1 cellular context compared by ENCODE assay signal in the genomic region with DNA sequence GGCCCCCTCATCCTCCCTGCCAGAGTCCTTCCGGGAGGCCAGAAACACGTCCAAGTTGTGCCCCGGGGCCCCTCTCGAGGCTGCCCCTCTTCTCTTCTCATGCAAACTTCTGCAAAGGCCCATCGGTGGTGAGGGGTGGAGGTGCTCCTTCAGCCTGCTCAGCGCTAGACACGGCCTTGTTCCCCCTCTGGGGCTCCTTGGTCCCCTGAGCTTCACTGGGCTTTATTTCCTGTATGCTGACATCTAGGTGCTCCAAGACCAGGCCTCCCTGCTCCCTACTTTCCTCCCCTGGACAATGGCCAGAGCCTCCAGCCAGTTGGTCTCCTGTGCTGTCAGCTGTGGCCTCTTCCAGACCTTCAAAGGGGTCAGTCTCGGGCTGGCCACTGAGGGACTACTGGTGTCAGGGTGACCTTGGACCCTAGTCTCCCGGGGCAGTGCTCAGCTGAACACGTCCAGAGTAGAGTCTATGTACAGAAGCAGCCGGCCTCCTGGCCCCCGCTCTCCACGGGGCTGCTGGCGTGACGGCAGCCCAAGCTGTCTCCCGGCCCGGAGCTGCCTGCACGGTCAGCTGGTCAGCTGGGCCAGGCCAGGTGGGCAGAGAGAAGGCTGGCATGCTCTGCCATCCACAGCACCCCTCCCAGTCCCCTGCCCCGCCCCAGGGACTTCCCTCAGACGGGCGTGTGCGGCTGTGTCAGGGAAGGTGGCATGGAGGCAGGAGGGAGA.
TF ChIP-seq lines count a peak whose summit lies in the region.

No MANE protein-coding gene starts in this region.

TF ChIP-seq in HepG2, 621 proteins besides CTCF, POLR2A, EP300 and RAD21 (continues in another document):
- TF ChIP-seq RFX5 (IDR thresholded peaks at IDR 0.05; ENCODE audit: low read depth, low read length) = no peak
- no peak for TF ChIP-seq TP53 (CRISPR knock-in tag; conservative IDR thresholded peaks at IDR 0.05)
- TF ChIP-seq BRCA1 (CRISPR knock-in tag; IDR thresholded peaks at IDR 0.05) = no peak
- no peak for TF ChIP-seq ZNF383 (CRISPR knock-in tag; IDR thresholded peaks at IDR 0.05; ENCODE audit: borderline replicate concordance)
- TF ChIP-seq, protein P1, sequence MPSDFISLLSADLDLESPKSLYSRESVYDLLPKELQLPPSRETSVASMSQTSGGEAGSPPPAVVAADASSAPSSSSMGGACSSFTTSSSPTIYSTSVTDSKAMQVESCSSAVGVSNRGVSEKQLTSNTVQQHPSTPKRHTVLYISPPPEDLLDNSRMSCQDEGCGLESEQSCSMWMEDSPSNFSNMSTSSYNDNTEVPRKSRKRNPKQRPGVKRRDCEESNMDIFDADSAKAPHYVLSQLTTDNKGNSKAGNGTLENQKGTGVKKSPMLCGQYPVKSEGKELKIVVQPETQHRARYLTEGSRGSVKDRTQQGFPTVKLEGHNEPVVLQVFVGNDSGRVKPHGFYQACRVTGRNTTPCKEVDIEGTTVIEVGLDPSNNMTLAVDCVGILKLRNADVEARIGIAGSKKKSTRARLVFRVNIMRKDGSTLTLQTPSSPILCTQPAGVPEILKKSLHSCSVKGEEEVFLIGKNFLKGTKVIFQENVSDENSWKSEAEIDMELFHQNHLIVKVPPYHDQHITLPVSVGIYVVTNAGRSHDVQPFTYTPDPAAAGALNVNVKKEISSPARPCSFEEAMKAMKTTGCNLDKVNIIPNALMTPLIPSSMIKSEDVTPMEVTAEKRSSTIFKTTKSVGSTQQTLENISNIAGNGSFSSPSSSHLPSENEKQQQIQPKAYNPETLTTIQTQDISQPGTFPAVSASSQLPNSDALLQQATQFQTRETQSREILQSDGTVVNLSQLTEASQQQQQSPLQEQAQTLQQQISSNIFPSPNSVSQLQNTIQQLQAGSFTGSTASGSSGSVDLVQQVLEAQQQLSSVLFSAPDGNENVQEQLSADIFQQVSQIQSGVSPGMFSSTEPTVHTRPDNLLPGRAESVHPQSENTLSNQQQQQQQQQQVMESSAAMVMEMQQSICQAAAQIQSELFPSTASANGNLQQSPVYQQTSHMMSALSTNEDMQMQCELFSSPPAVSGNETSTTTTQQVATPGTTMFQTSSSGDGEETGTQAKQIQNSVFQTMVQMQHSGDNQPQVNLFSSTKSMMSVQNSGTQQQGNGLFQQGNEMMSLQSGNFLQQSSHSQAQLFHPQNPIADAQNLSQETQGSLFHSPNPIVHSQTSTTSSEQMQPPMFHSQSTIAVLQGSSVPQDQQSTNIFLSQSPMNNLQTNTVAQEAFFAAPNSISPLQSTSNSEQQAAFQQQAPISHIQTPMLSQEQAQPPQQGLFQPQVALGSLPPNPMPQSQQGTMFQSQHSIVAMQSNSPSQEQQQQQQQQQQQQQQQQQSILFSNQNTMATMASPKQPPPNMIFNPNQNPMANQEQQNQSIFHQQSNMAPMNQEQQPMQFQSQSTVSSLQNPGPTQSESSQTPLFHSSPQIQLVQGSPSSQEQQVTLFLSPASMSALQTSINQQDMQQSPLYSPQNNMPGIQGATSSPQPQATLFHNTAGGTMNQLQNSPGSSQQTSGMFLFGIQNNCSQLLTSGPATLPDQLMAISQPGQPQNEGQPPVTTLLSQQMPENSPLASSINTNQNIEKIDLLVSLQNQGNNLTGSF (CRISPR knock-in tag; IDR thresholded peaks at IDR 0.05) = no peak
- no peak for TF ChIP-seq HNRNPLL (IDR thresholded peaks at IDR 0.05; ENCODE audit: low read depth, low read length, poor library complexity, severe bottlenecking)
- TF ChIP-seq, protein P2, sequence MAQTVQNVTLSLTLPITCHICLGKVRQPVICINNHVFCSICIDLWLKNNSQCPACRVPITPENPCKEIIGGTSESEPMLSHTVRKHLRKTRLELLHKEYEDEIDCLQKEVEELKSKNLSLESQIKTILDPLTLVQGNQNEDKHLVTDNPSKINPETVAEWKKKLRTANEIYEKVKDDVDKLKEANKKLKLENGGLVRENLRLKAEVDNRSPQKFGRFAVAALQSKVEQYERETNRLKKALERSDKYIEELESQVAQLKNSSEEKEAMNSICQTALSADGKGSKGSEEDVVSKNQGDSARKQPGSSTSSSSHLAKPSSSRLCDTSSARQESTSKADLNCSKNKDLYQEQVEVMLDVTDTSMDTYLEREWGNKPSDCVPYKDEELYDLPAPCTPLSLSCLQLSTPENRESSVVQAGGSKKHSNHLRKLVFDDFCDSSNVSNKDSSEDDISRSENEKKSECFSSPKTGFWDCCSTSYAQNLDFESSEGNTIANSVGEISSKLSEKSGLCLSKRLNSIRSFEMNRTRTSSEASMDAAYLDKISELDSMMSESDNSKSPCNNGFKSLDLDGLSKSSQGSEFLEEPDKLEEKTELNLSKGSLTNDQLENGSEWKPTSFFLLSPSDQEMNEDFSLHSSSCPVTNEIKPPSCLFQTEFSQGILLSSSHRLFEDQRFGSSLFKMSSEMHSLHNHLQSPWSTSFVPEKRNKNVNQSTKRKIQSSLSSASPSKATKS (CRISPR knock-in tag; IDR thresholded peaks at IDR 0.05) = no peak
- TF ChIP-seq SMYD3 (CRISPR knock-in tag; IDR thresholded peaks at IDR 0.05) = no peak
- TF ChIP-seq, protein P3, sequence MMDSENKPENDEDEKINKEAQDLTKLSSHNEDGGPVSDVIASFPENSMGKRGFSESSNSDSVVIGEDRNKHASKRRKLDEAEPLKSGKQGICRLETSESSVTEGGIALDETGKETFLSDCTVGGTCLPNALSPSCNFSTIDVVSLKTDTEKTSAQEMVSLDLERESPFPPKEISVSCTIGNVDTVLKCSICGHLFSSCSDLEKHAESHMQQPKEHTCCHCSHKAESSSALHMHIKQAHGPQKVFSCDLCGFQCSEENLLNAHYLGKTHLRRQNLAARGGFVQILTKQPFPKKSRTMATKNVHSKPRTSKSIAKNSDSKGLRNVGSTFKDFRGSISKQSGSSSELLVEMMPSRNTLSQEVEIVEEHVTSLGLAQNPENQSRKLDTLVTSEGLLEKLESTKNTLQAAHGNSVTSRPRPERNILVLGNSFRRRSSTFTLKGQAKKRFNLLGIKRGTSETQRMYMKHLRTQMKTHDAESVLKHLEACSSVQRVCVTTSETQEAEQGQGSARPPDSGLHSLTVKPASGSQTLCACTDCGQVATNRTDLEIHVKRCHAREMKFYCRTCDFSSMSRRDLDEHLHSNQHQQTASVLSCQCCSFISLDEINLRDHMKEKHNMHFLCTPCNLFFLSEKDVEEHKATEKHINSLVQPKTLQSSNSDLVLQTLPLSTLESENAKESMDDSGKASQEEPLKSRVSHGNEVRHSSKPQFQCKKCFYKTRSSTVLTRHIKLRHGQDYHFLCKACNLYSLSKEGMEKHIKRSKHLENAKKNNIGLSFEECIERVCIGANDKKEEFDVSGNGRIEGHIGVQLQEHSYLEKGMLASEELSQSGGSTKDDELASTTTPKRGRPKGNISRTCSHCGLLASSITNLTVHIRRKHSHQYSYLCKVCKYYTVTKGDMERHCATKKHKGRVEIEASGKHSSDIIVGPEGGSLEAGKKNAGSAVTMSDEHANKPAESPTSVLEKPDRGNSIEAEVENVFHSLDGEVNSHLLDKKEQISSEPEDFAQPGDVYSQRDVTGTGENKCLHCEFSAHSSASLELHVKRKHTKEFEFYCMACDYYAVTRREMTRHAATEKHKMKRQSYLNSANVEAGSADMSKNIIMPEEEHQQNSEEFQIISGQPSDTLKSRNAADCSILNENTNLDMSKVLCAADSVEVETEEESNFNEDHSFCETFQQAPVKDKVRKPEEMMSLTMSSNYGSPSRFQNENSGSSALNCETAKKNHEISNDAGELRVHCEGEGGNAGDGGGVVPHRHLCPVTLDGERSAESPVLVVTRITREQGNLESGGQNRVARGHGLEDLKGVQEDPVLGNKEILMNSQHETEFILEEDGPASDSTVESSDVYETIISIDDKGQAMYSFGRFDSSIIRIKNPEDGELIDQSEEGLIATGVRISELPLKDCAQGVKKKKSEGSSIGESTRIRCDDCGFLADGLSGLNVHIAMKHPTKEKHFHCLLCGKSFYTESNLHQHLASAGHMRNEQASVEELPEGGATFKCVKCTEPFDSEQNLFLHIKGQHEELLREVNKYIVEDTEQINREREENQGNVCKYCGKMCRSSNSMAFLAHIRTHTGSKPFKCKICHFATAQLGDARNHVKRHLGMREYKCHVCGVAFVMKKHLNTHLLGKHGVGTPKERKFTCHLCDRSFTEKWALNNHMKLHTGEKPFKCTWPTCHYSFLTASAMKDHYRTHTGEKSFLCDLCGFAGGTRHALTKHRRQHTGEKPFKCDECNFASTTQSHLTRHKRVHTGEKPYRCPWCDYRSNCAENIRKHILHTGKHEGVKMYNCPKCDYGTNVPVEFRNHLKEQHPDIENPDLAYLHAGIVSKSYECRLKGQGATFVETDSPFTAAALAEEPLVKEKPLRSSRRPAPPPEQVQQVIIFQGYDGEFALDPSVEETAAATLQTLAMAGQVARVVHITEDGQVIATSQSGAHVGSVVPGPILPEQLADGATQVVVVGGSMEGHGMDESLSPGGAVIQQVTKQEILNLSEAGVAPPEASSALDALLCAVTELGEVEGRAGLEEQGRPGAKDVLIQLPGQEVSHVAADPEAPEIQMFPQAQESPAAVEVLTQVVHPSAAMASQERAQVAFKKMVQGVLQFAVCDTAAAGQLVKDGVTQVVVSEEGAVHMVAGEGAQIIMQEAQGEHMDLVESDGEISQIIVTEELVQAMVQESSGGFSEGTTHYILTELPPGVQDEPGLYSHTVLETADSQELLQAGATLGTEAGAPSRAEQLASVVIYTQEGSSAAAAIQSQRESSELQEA (CRISPR knock-in tag; IDR thresholded peaks at IDR 0.05; ENCODE audit: not compliant biosample characterization) = no peak
- TF ChIP-seq, protein P4, sequence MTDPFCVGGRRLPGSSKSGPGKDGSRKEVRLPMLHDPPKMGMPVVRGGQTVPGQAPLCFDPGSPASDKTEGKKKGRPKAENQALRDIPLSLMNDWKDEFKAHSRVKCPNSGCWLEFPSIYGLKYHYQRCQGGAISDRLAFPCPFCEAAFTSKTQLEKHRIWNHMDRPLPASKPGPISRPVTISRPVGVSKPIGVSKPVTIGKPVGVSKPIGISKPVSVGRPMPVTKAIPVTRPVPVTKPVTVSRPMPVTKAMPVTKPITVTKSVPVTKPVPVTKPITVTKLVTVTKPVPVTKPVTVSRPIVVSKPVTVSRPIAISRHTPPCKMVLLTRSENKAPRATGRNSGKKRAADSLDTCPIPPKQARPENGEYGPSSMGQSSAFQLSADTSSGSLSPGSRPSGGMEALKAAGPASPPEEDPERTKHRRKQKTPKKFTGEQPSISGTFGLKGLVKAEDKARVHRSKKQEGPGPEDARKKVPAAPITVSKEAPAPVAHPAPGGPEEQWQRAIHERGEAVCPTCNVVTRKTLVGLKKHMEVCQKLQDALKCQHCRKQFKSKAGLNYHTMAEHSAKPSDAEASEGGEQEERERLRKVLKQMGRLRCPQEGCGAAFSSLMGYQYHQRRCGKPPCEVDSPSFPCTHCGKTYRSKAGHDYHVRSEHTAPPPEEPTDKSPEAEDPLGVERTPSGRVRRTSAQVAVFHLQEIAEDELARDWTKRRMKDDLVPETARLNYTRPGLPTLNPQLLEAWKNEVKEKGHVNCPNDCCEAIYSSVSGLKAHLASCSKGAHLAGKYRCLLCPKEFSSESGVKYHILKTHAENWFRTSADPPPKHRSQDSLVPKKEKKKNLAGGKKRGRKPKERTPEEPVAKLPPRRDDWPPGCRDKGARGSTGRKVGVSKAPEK (CRISPR knock-in tag; IDR thresholded peaks at IDR 0.05; ENCODE audit: borderline replicate concordance) = no peak
- no peak for TF ChIP-seq YEATS2 (CRISPR knock-in tag; IDR thresholded peaks at IDR 0.05; ENCODE audit: borderline replicate concordance)
- no peak for TF ChIP-seq ELF1 (CRISPR knock-in tag; IDR thresholded peaks at IDR 0.05)
- peak; percentile 91 for TF ChIP-seq MED1 (CRISPR knock-in tag; IDR thresholded peaks at IDR 0.05)
- TF ChIP-seq, protein P5, sequence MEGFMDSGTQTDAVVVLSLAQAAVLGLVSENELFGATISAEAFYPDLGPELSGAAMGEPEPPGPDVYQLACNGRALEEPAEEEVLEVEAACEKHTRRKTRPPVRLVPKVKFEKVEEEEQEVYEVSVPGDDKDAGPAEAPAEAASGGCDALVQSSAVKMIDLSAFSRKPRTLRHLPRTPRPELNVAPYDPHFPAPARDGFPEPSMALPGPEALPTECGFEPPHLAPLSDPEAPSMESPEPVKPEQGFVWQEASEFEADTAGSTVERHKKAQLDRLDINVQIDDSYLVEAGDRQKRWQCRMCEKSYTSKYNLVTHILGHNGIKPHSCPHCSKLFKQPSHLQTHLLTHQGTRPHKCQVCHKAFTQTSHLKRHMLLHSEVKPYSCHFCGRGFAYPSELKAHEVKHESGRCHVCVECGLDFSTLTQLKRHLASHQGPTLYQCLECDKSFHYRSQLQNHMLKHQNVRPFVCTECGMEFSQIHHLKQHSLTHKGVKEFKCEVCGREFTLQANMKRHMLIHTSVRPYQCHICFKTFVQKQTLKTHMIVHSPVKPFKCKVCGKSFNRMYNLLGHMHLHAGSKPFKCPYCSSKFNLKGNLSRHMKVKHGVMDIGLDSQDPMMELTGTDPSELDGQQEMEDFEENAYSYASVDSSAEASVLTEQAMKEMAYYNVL (CRISPR knock-in tag; IDR thresholded peaks at IDR 0.05; ENCODE audit: borderline replicate concordance) = no peak; the same call in 1 of the 2 replicates
- TF ChIP-seq GATAD1 (CRISPR knock-in tag; IDR thresholded peaks at IDR 0.05) = peak; percentile 44; the same call in 1 of the 2 replicates
- TF ChIP-seq, protein P6, sequence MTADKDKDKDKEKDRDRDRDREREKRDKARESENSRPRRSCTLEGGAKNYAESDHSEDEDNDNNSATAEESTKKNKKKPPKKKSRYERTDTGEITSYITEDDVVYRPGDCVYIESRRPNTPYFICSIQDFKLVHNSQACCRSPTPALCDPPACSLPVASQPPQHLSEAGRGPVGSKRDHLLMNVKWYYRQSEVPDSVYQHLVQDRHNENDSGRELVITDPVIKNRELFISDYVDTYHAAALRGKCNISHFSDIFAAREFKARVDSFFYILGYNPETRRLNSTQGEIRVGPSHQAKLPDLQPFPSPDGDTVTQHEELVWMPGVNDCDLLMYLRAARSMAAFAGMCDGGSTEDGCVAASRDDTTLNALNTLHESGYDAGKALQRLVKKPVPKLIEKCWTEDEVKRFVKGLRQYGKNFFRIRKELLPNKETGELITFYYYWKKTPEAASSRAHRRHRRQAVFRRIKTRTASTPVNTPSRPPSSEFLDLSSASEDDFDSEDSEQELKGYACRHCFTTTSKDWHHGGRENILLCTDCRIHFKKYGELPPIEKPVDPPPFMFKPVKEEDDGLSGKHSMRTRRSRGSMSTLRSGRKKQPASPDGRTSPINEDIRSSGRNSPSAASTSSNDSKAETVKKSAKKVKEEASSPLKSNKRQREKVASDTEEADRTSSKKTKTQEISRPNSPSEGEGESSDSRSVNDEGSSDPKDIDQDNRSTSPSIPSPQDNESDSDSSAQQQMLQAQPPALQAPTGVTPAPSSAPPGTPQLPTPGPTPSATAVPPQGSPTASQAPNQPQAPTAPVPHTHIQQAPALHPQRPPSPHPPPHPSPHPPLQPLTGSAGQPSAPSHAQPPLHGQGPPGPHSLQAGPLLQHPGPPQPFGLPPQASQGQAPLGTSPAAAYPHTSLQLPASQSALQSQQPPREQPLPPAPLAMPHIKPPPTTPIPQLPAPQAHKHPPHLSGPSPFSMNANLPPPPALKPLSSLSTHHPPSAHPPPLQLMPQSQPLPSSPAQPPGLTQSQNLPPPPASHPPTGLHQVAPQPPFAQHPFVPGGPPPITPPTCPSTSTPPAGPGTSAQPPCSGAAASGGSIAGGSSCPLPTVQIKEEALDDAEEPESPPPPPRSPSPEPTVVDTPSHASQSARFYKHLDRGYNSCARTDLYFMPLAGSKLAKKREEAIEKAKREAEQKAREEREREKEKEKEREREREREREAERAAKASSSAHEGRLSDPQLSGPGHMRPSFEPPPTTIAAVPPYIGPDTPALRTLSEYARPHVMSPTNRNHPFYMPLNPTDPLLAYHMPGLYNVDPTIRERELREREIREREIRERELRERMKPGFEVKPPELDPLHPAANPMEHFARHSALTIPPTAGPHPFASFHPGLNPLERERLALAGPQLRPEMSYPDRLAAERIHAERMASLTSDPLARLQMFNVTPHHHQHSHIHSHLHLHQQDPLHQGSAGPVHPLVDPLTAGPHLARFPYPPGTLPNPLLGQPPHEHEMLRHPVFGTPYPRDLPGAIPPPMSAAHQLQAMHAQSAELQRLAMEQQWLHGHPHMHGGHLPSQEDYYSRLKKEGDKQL (CRISPR knock-in tag; IDR thresholded peaks at IDR 0.05; ENCODE audit: low read depth) = no peak
- TF ChIP-seq MIER2 (CRISPR knock-in tag; IDR thresholded peaks at IDR 0.05) = no peak
